Comparison of ENCODE assay signal across 29 cellular contexts in genomic region chr3:46203681-46204080, GRCh38. TPM values are rescaled to one million over a fixed set of nuclear protein-coding genes. Genes with fewer than 3 reads are reported as not detected.
"Had no signal": no experiment of that assay in that cellular context is flagged by ENCODE, and none has a peak within 500 bp of the region (broad histone marks: within the 10 kb centered on the region; RNA-seq: fewer than 3 reads in every experiment).

No MANE protein-coding gene starts in this region.

- ATAC-seq: activated CD4-positive, alpha-beta T cell treated with anti-CD3 and anti-CD28 coated beads for 36 hours; activated T-cell treated with anti-CD3 and anti-CD28 coated beads, Interleukin-2, amount 50 U/mL, for 72 hours; body of pancreas; foreskin keratinocyte; gastrocnemius medialis; heart left ventricle had no signal

- H3K27ac ChIP-seq: body of pancreas, colonic mucosa, dorsolateral prefrontal cortex, foreskin keratinocyte, gastrocnemius medialis had no signal

- H3K9me3 ChIP-seq: body of pancreas, colonic mucosa, gastrocnemius medialis, heart left ventricle had no signal

- DNase-seq: activated CD4-positive, alpha-beta memory T cell treated with anti-CD3 and anti-CD28 coated beads, Interleukin-2, amount 10 ng/mL, durations not matched to agents 7 days and 5 days; activated CD4-positive, alpha-beta T cell treated with anti-CD3 and anti-CD28 coated beads for 36 hours; activated CD4-positive, alpha-beta T cell treated with anti-CD3 and anti-CD28 coated beads, Interleukin-2, amount 10 ng/mL, durations not matched to agents 7 days and 5 days; activated CD4-positive, alpha-beta T cell treated with anti-CD3 and anti-CD28 coated beads, Interleukin-2, amount 50 U/mL, for 4 hours; activated CD4-positive, CD25-positive, alpha-beta regulatory T cell; activated CD4-positive, CD25-positive, alpha-beta regulatory T cell treated with anti-CD3 and anti-CD28 coated beads, Interleukin-2, amount 50 U/mL, for 72 hours; activated CD8-positive, alpha-beta memory T cell treated with anti-CD3 and anti-CD28 coated beads, Interleukin-2, amount 50 U/mL, for 48 hours; activated gamma-delta T cell; activated naive CD4-positive, alpha-beta T cell; activated naive CD4-positive, alpha-beta T cell treated with anti-CD3 and anti-CD28 coated beads, Interleukin-2, amount 10 ng/mL, durations not matched to agents 7 days and 5 days; activated T-cell treated with anti-CD3 and anti-CD28 coated beads for 4 hours; activated T-cell treated with anti-CD3 and anti-CD28 coated beads, Interleukin-2, amount 50 U/mL, for 24 hours; activated T-cell treated with anti-CD3 and anti-CD28 coated beads, Interleukin-2, amount 50 U/mL, for 72 hours; amniotic stem cell; anterior cingulate cortex; body of pancreas; caudate nucleus; colonic mucosa; dorsolateral prefrontal cortex; effector memory CD4-positive, alpha-beta T cell; endodermal cell; foreskin keratinocyte; gastrocnemius medialis; glutamatergic neuron; heart left ventricle; T-helper 2 cell had no signal

- H3K36me3 Mint-ChIP-seq: activated naive CD8-positive, alpha-beta T cell had no signal

- H3K4me3 ChIP-seq: body of pancreas, colonic mucosa, dorsolateral prefrontal cortex, gastrocnemius medialis, heart left ventricle had no signal

- H3K4me3 Mint-ChIP-seq: activated CD4-positive, alpha-beta memory T cell treated with anti-CD3 and anti-CD28 coated beads, Interleukin-2, amount 10 ng/mL, durations not matched to agents 7 days and 5 days; activated CD4-positive, alpha-beta T cell treated with anti-CD3 and anti-CD28 coated beads for 36 hours; activated CD4-positive, alpha-beta T cell treated with anti-CD3 and anti-CD28 coated beads, Interleukin-2, amount 10 ng/mL, durations not matched to agents 7 days and 5 days; activated naive CD4-positive, alpha-beta T cell treated with anti-CD3 and anti-CD28 coated beads, Interleukin-2, amount 10 ng/mL, durations not matched to agents 7 days and 5 days; activated naive CD8-positive, alpha-beta T cell; activated T-cell treated with anti-CD3 and anti-CD28 coated beads, Interleukin-2, amount 50 U/mL, for 24 hours; activated T-cell treated with anti-CD3 and anti-CD28 coated beads, Interleukin-2, amount 50 U/mL, for 72 hours; endodermal cell had no signal

- H3K9me3 Mint-ChIP-seq: activated CD4-positive, alpha-beta memory T cell treated with anti-CD3 and anti-CD28 coated beads, Interleukin-2, amount 10 ng/mL, durations not matched to agents 7 days and 5 days; activated CD4-positive, alpha-beta T cell treated with anti-CD3 and anti-CD28 coated beads, Interleukin-2, amount 10 ng/mL, durations not matched to agents 7 days and 5 days; activated naive CD4-positive, alpha-beta T cell treated with anti-CD3 and anti-CD28 coated beads, Interleukin-2, amount 10 ng/mL, durations not matched to agents 7 days and 5 days; activated T-cell treated with anti-CD3 and anti-CD28 coated beads, Interleukin-2, amount 50 U/mL, for 24 hours; activated T-cell treated with anti-CD3 and anti-CD28 coated beads, Interleukin-2, amount 50 U/mL, for 72 hours; endodermal cell had no signal

- H3K27ac Mint-ChIP-seq: activated CD4-positive, alpha-beta memory T cell treated with anti-CD3 and anti-CD28 coated beads, Interleukin-2, amount 10 ng/mL, durations not matched to agents 7 days and 5 days; activated CD4-positive, alpha-beta T cell treated with anti-CD3 and anti-CD28 coated beads for 36 hours; activated CD4-positive, alpha-beta T cell treated with anti-CD3 and anti-CD28 coated beads, Interleukin-2, amount 10 ng/mL, durations not matched to agents 7 days and 5 days; activated naive CD4-positive, alpha-beta T cell treated with anti-CD3 and anti-CD28 coated beads, Interleukin-2, amount 10 ng/mL, durations not matched to agents 7 days and 5 days; activated naive CD8-positive, alpha-beta T cell; activated T-cell treated with anti-CD3 and anti-CD28 coated beads, Interleukin-2, amount 50 U/mL, for 24 hours; activated T-cell treated with anti-CD3 and anti-CD28 coated beads, Interleukin-2, amount 50 U/mL, for 72 hours; endodermal cell had no signal

- H3K36me3 ChIP-seq: colonic mucosa, gastrocnemius medialis had no signal

- H3K4me1 ChIP-seq: body of pancreas, colonic mucosa, foreskin keratinocyte, gastrocnemius medialis had no signal

- H3K27me3 ChIP-seq: body of pancreas, colonic mucosa, dorsolateral prefrontal cortex, foreskin keratinocyte, gastrocnemius medialis, heart left ventricle had no signal

- H3K27me3 Mint-ChIP-seq: activated naive CD8-positive, alpha-beta T cell; activated T-cell treated with anti-CD3 and anti-CD28 coated beads, Interleukin-2, amount 50 U/mL, for 24 hours had no signal

RNA-seq across cellular contexts. Expression of gene CCR1, which starts 4.4 kb away (rescaled TPM):
- total RNA-seq: epithelial cell of proximal tubule, foreskin keratinocyte had no signal
- polyA plus RNA-seq: foreskin keratinocyte had no signal

RNA-seq across cellular contexts. Expression of gene CCR3, which starts 38.6 kb away (rescaled TPM):
- total RNA-seq: activated CD4-positive, alpha-beta T cell treated with anti-CD3 and anti-CD28 coated beads for 36 hours; activated CD4-positive, alpha-beta T cell treated with anti-CD3 and anti-CD28 coated beads, Interleukin-2, amount 10 ng/mL, durations not matched to agents 7 days and 5 days; activated T-cell treated with anti-CD3 and anti-CD28 coated beads, Interleukin-2, amount 50 U/mL, for 72 hours; body of pancreas; colonic mucosa; endodermal cell; epithelial cell of proximal tubule; esophagus mucosa; foreskin keratinocyte; gastrocnemius medialis had no signal
- polyA plus RNA-seq: foreskin keratinocyte, heart left ventricle had no signal
